ENCODE assay signal across 10 cellular contexts in genomic region chr4:102815981-102816380, GRCh38. TPM values are rescaled to one million over a fixed set of nuclear protein-coding genes. Genes with fewer than 3 reads are reported as not detected.
A peak's percentile ranks its signal among the peaks of the same experiment; 100 is the strongest.
DNase-seq lines count a peak whose midpoint lies in the region; ATAC-seq and TF ChIP-seq lines count a peak whose summit lies in the region.
"Had no signal": no experiment of that assay in that cellular context is flagged by ENCODE, and none has a peak within 500 bp of the region (broad histone marks: within the 10 kb centered on the region; RNA-seq: fewer than 3 reads in every experiment).

No MANE protein-coding gene starts in this region.

- H3K4me3 Mint-ChIP-seq in MCF 10A (ENCODE audit: unreplicated experiment): no peak overlapping the region
- H3K4me3 Mint-ChIP-seq in activated T-helper 2 cell treated with anti-CD3 and anti-CD28 coated beads, Interferon-gamma antibody, Interleukin-2, Interleukin-4, amounts not matched to agents 10 μg/mL and 5 μg/mL and 100 μg/mL, durations not matched to agents 14 hours and 24 hours and 36 hours (ENCODE audit: low read depth): no peak overlapping the region

- no peaks in the 10 kb centered on the region for H3K27me3 Mint-ChIP-seq in MCF 10A (ENCODE audit: insufficient read depth, unreplicated experiment)
- no peaks in the 10 kb centered on the region for H3K27me3 Mint-ChIP-seq in activated T-helper 2 cell treated with anti-CD3 and anti-CD28 coated beads, Interferon-gamma antibody, Interleukin-2, Interleukin-4, amounts not matched to agents 10 μg/mL and 5 μg/mL and 100 μg/mL, durations not matched to agents 14 hours and 24 hours and 36 hours (ENCODE audit: low read depth)

- CTCF ChIA-PET in MCF 10A (lab: Yijun Ruan, JAX): interaction anchor here (0.9 to 2.4 kb wide), 7 partner anchors 11 to 361 kb away, joined by 3 to 12 read pairs (median 3); partner anchors contain the start of gene UBE2D3

- H3K9me3 Mint-ChIP-seq in MCF 10A (ENCODE audit: unreplicated experiment): no peaks in the 10 kb centered on the region
- H3K9me3 Mint-ChIP-seq in activated T-helper 2 cell treated with anti-CD3 and anti-CD28 coated beads, Interferon-gamma antibody, Interleukin-2, Interleukin-4, amounts not matched to agents 10 μg/mL and 5 μg/mL and 100 μg/mL, durations not matched to agents 14 hours and 24 hours and 36 hours: no peaks in the 10 kb centered on the region

- intact Hi-C loops in MCF 10A (cut with micrococcal nuclease) (no loop called here), breast epithelium (cut with DNase I; ENCODE audit: low total_unique reads) (no loop called here), esophagus squamous epithelium (cut with DNase I) (no loop called here)
- intact Hi-C loops in activated T-helper 2 cell treated with anti-CD3 and anti-CD28 coated beads, Interferon-gamma antibody, Interleukin-2, Interleukin-4, amounts not matched to agents 10 μg/mL and 5 μg/mL and 100 μg/mL, durations not matched to agents 14 hours and 24 hours and 36 hours (cut with micrococcal nuclease): loop anchor here (2.0 kb wide), 1 partner anchor 21 kb away; no protein-coding TSS in a partner anchor

- WGBS in thymus: 87% methylated on average over 2 of the region's 2 CpGs
- 48 to 59% methylated on average over 2 of the region's 2 CpGs for WGBS in esophagus squamous epithelium, 2 donors

- no peak for ATAC-seq in GM19455 (IDR thresholded peaks at IDR 0.05; ENCODE audit: unreplicated experiment)

- POLR2A ChIA-PET in MCF 10A (lab: Yijun Ruan, JAX): interaction anchor here (0.6 to 5.2 kb wide), 18 partner anchors 10 to 386 kb away, joined by 3 to 153 read pairs (median 5); partner anchors contain the start of genes CISD2, MANBA and UBE2D3

- H3K36me3 ChIP-seq in breast epithelium: no peaks in the 10 kb centered on the region
- peaks cover 9% of the 10 kb centered on the region for H3K36me3 ChIP-seq in thymus (ENCODE audit: control insufficient read depth, insufficient read depth)
- peaks cover 0 to 24% (median 0%) of the 10 kb centered on the region in 3 donors for H3K36me3 ChIP-seq in esophagus squamous epithelium
- H3K36me3 ChIP-seq: pancreas had no signal

- H3K4me1 Mint-ChIP-seq in MCF 10A (ENCODE audit: insufficient read depth, unreplicated experiment): peaks cover 57% of the 10 kb centered on the region
- peaks cover 77% of the 10 kb centered on the region for H3K4me1 Mint-ChIP-seq in activated T-helper 2 cell treated with anti-CD3 and anti-CD28 coated beads, Interferon-gamma antibody, Interleukin-2, Interleukin-4, amounts not matched to agents 10 μg/mL and 5 μg/mL and 100 μg/mL, durations not matched to agents 14 hours and 24 hours and 36 hours (ENCODE audit: low read depth)

- H3K4me3 ChIP-seq in breast epithelium: peak overlapping the region in 1 of 3 donors; percentile 5
- no peak overlapping the region for H3K4me3 ChIP-seq in thymus (ENCODE audit: low read length)
- H3K4me3 ChIP-seq in esophagus squamous epithelium: no peak overlapping the region
- H3K4me3 ChIP-seq: pancreas had no signal

- BruUV-seq in MCF 10A (replicated peaks; lab: Mats Ljungman, UMichigan): no TSS peak

- H3K27me3 ChIP-seq in breast epithelium (no peaks in the 10 kb centered on the region), thymus (ENCODE audit: control insufficient read depth, insufficient read depth) (no peaks in the 10 kb centered on the region), esophagus squamous epithelium (no peaks in the 10 kb centered on the region)
- H3K27me3 ChIP-seq: pancreas had no signal

- peak overlapping the region in 1 of 2 donors; percentile 16 for H3K27ac ChIP-seq in breast epithelium
- H3K27ac ChIP-seq in thymus (ENCODE audit: low read depth): peak overlapping the region; percentile 54
- H3K27ac ChIP-seq in esophagus squamous epithelium: peak overlapping the region in 2 of 4 donors; percentile 26 to 65
- H3K27ac ChIP-seq: pancreas had no signal

- DNase-seq in MCF 10A (ENCODE audit: unreplicated experiment) (peak; percentile 51), breast epithelium (ENCODE audit: low spot score in 2 of 2) (no peak), hepatic stellate cell (ENCODE audit: low spot score) (peak; percentile 65), epidermal melanocyte (ENCODE audit: insufficient read length, low spot score) (no peak), esophagus squamous epithelium (lab: John Stamatoyannopoulos, UW) (no peak)
- no peak for DNase-seq in activated T-helper 2 cell treated with anti-CD3 and anti-CD28 coated beads, Interferon-gamma antibody, Interleukin-2, Interleukin-4, amounts not matched to agents 10 μg/mL and 5 μg/mL and 100 μg/mL, durations not matched to agents 14 hours and 24 hours and 36 hours (ENCODE audit: low spot score)
- DNase-seq: activated CD4-positive, alpha-beta T cell treated with anti-CD3 and anti-CD28 coated beads, Interleukin-2, amount 50 U/mL, for 48 hours; pancreas had no signal

- no peak for TF ChIP-seq CTCF in MCF 10A (IDR thresholded peaks at IDR 0.05; ENCODE audit: unreplicated experiment)
- no peak for TF ChIP-seq CTCF in breast epithelium (IDR thresholded peaks at IDR 0.05)
- TF ChIP-seq CTCF in esophagus squamous epithelium (IDR thresholded peaks at IDR 0.05): no peak

- H3K4me1 ChIP-seq in breast epithelium (peaks cover 0 to 23% of the 10 kb centered on the region in 2 donors), thymus (ENCODE audit: control insufficient read depth, insufficient read depth, low read length) (peaks cover 12% of the 10 kb centered on the region), esophagus squamous epithelium (peaks cover 31 to 100% (median 63%) of the 10 kb centered on the region in 3 donors)

- no peak for TF ChIP-seq POLR2A in breast epithelium (IDR thresholded peaks at IDR 0.05)
- no peak for TF ChIP-seq POLR2A in esophagus squamous epithelium (IDR thresholded peaks at IDR 0.05)

- peak overlapping the region; percentile 29 for H3K27ac Mint-ChIP-seq in MCF 10A (ENCODE audit: low read depth, unreplicated experiment)
- peak overlapping the region; percentile 76 for H3K27ac Mint-ChIP-seq in activated T-helper 2 cell treated with anti-CD3 and anti-CD28 coated beads, Interferon-gamma antibody, Interleukin-2, Interleukin-4, amounts not matched to agents 10 μg/mL and 5 μg/mL and 100 μg/mL, durations not matched to agents 14 hours and 24 hours and 36 hours

- H3K9me3 ChIP-seq in breast epithelium (no peaks in the 10 kb centered on the region), thymus (ENCODE audit: control insufficient read depth) (no peaks in the 10 kb centered on the region), esophagus squamous epithelium (no peaks in the 10 kb centered on the region)
- H3K9me3 ChIP-seq: pancreas had no signal

- peaks cover 87% of the 10 kb centered on the region for H3K36me3 Mint-ChIP-seq in MCF 10A (ENCODE audit: insufficient read depth, unreplicated experiment)
- peaks cover 76% of the 10 kb centered on the region for H3K36me3 Mint-ChIP-seq in activated T-helper 2 cell treated with anti-CD3 and anti-CD28 coated beads, Interferon-gamma antibody, Interleukin-2, Interleukin-4, amounts not matched to agents 10 μg/mL and 5 μg/mL and 100 μg/mL, durations not matched to agents 14 hours and 24 hours and 36 hours (ENCODE audit: low read depth)

RNA-seq across cellular contexts. Expression of gene UBE2D3, which starts 11.4 kb away (rescaled TPM):
- total RNA-seq in MCF 10A (2022) (505 and 547 TPM in 2 replicates), breast epithelium (100 to 1,000 TPM; 374 to 405 (median 392) TPM), esophagus squamous epithelium (100 to 1,000 TPM; 278 to 377 (median 304) TPM)
- 429 and 432 TPM in 2 replicates for total RNA-seq in activated T-helper 2 cell treated with anti-CD3 and anti-CD28 coated beads, Interferon-gamma antibody, Interleukin-2, Interleukin-4, amounts not matched to agents 10 μg/mL and 5 μg/mL and 100 μg/mL, durations not matched to agents 14 hours and 24 hours and 36 hours
- 318 TPM for polyA plus RNA-seq in thymus

RNA-seq across cellular contexts. Expression of gene CISD2, which starts 52.8 kb away (rescaled TPM):
- total RNA-seq in MCF 10A (2022) (35.5 and 35.8 TPM in 2 replicates), breast epithelium (10 to 100 TPM in 2 of 3 donors, 1 to 10 TPM in 1; 9.0 to 23.9 (median 17.4) TPM), esophagus squamous epithelium (10 to 100 TPM in 2 of 4 donors, 1 to 10 TPM in 2; 5.6 to 22.4 (median 11.0) TPM)
- total RNA-seq in activated T-helper 2 cell treated with anti-CD3 and anti-CD28 coated beads, Interferon-gamma antibody, Interleukin-2, Interleukin-4, amounts not matched to agents 10 μg/mL and 5 μg/mL and 100 μg/mL, durations not matched to agents 14 hours and 24 hours and 36 hours: 50.8 and 51.4 TPM in 2 replicates
- polyA plus RNA-seq in thymus: 28.8 TPM

RNA-seq across cellular contexts. Expression of gene MANBA, which starts 55.2 kb away (rescaled TPM):
- total RNA-seq in MCF 10A (2022) (11.2 and 13.2 TPM in 2 replicates), breast epithelium (10 to 100 TPM; 47.8 to 56.2 (median 49.8) TPM), esophagus squamous epithelium (10 to 100 TPM; 10.4 to 21.7 (median 15.1) TPM)
- total RNA-seq in activated T-helper 2 cell treated with anti-CD3 and anti-CD28 coated beads, Interferon-gamma antibody, Interleukin-2, Interleukin-4, amounts not matched to agents 10 μg/mL and 5 μg/mL and 100 μg/mL, durations not matched to agents 14 hours and 24 hours and 36 hours: 9.4 and 11.3 TPM in 2 replicates
- polyA plus RNA-seq in thymus: 19.0 TPM

Comparison
In these comparisons a context has a peak if more than half of its experiments do, and no peak if none do; other contexts are left out.
1. DNase-seq: peak in MCF 10A (single experiment) and hepatic stellate cell (single experiment); none in breast epithelium (0 of 2), activated T-helper 2 cell treated with anti-CD3 and anti-CD28 coated beads, Interferon-gamma antibody, Interleukin-2, Interleukin-4, amounts not matched to agents 10 μg/mL and 5 μg/mL and 100 μg/mL, durations not matched to agents 14 hours and 24 hours and 36 hours (single experiment), epidermal melanocyte (single experiment) and esophagus squamous epithelium (single experiment).